In genomic region chr12:28955491-28955890, GRCh38 we compare ENCODE assay signal across 2 cellular contexts.
TF ChIP-seq lines count a peak whose summit lies in the region.

No MANE protein-coding gene starts in this region.

TF ChIP-seq in WTC11, 78 proteins besides CTCF, POLR2A, EP300 and RAD21 (continues in another document):
- TF ChIP-seq, protein P1, sequence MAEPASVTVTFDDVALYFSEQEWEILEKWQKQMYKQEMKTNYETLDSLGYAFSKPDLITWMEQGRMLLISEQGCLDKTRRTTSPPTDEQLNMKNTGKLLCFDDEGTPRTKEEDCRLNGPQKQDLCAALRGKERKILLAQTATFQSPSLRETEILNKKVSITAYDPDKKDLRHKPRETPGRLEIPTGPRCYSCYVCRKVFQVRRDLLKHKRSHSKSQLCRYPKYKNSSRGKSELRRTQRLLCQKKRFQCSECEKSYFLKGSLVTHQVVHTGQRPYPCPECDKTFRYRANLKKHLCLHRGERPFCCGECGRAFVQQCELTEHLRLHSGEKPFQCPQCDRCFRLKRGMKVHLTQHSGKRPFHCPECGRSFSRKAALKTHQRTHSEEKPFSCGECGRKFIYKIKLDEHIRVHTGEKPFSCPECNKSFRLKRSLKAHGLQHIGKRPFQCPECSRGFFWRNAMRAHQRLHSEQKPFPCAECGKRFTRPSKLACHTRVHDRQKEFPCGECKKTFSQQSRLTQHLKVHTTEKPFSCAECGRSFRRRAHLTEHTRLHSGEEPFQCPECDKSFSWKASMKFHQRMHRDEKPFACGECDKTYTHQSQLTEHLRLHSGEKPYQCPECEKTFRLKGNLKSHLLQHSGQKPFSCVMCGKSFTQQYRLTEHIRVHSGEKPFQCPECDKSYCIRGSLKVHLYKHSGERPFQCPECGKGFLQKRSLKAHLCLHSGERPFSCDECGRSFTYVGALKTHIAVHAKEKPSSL (CRISPR knock-in tag; conservative IDR thresholded peaks at IDR 0.05) = no peak
- TF ChIP-seq ZBTB21 (CRISPR knock-in tag; IDR thresholded peaks at IDR 0.05; ENCODE audit: borderline replicate concordance) (no peak), FOXJ3 (CRISPR knock-in tag; IDR thresholded peaks at IDR 0.05; ENCODE audit: borderline replicate concordance) (no peak), MYBL2 (CRISPR knock-in tag; IDR thresholded peaks at IDR 0.05) (no peak), JAZF1 (CRISPR knock-in tag; IDR thresholded peaks at IDR 0.05) (no peak), ZNF138 (CRISPR knock-in tag; conservative IDR thresholded peaks at IDR 0.05) (no peak), NR2C2 (CRISPR knock-in tag; IDR thresholded peaks at IDR 0.05) (no peak), CREM (CRISPR knock-in tag; IDR thresholded peaks at IDR 0.05) (no peak), ZNF532 (CRISPR knock-in tag; IDR thresholded peaks at IDR 0.05; ENCODE audit: borderline replicate concordance) (no peak), ZNF671 (CRISPR knock-in tag; IDR thresholded peaks at IDR 0.05) (no peak)
- TF ChIP-seq, protein P2, sequence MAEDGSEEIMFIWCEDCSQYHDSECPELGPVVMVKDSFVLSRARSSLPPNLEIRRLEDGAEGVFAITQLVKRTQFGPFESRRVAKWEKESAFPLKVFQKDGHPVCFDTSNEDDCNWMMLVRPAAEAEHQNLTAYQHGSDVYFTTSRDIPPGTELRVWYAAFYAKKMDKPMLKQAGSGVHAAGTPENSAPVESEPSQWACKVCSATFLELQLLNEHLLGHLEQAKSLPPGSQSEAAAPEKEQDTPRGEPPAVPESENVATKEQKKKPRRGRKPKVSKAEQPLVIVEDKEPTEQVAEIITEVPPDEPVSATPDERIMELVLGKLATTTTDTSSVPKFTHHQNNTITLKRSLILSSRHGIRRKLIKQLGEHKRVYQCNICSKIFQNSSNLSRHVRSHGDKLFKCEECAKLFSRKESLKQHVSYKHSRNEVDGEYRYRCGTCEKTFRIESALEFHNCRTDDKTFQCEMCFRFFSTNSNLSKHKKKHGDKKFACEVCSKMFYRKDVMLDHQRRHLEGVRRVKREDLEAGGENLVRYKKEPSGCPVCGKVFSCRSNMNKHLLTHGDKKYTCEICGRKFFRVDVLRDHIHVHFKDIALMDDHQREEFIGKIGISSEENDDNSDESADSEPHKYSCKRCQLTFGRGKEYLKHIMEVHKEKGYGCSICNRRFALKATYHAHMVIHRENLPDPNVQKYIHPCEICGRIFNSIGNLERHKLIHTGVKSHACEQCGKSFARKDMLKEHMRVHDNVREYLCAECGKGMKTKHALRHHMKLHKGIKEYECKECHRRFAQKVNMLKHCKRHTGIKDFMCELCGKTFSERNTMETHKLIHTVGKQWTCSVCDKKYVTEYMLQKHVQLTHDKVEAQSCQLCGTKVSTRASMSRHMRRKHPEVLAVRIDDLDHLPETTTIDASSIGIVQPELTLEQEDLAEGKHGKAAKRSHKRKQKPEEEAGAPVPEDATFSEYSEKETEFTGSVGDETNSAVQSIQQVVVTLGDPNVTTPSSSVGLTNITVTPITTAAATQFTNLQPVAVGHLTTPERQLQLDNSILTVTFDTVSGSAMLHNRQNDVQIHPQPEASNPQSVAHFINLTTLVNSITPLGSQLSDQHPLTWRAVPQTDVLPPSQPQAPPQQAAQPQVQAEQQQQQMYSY (CRISPR knock-in tag; IDR thresholded peaks at IDR 0.05) = no peak
- TF ChIP-seq, protein P3, sequence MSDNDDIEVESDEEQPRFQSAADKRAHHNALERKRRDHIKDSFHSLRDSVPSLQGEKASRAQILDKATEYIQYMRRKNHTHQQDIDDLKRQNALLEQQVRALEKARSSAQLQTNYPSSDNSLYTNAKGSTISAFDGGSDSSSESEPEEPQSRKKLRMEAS (CRISPR knock-in tag; IDR thresholded peaks at IDR 0.05) = no peak

TF ChIP-seq in H1, 55 proteins besides CTCF, POLR2A, EP300 and RAD21:
- TF ChIP-seq SP2 (IDR thresholded peaks at IDR 0.05; ENCODE audit: low read length) (no peak), CBX5 (IDR thresholded peaks at IDR 0.05; ENCODE audit: low read depth, low read length) (no peak), CTBP2 (IDR thresholded peaks at IDR 0.05; ENCODE audit: borderline replicate concordance, insufficient read depth, insufficient read length, low read length) (no peak), SP1 (IDR thresholded peaks at IDR 0.05; ENCODE audit: low read depth, low read length) (no peak), CBX8 (IDR thresholded peaks at IDR 0.05; ENCODE audit: borderline replicate concordance, low read depth, low read length) (no peak), SIX5 (IDR thresholded peaks at IDR 0.05; ENCODE audit: low read depth, low read length) (no peak), SIN3A (conservative IDR thresholded peaks at IDR 0.05 in 1 of 2, IDR thresholded peaks at IDR 0.05 in 1 of 2; ENCODE audit: low read depth in 1 of 2, low read length in 2 of 2) (no peak), BACH1 (IDR thresholded peaks at IDR 0.05; ENCODE audit: low read length) (no peak), SUZ12 (IDR thresholded peaks at IDR 0.05; ENCODE audit: low read length) (no peak), CREB1 (IDR thresholded peaks at IDR 0.05) (no peak), POU5F1 (IDR thresholded peaks at IDR 0.05; ENCODE audit: low read depth, low read length) (no peak), SP4 (IDR thresholded peaks at IDR 0.05; ENCODE audit: low read length) (no peak), JUND (IDR thresholded peaks at IDR 0.05; ENCODE audit: low read length) (no peak), CHD1 (IDR thresholded peaks at IDR 0.05; ENCODE audit: low read depth, low read length) (no peak), SIRT6 (IDR thresholded peaks at IDR 0.05; ENCODE audit: low read length) (no peak), NANOG (IDR thresholded peaks at IDR 0.05; ENCODE audit: insufficient read depth, low read depth, low read length, poor library complexity, severe bottlenecking) (no peak), TAF1 (IDR thresholded peaks at IDR 0.05; ENCODE audit: low read depth, low read length) (no peak)
- TF ChIP-seq, protein P4, sequence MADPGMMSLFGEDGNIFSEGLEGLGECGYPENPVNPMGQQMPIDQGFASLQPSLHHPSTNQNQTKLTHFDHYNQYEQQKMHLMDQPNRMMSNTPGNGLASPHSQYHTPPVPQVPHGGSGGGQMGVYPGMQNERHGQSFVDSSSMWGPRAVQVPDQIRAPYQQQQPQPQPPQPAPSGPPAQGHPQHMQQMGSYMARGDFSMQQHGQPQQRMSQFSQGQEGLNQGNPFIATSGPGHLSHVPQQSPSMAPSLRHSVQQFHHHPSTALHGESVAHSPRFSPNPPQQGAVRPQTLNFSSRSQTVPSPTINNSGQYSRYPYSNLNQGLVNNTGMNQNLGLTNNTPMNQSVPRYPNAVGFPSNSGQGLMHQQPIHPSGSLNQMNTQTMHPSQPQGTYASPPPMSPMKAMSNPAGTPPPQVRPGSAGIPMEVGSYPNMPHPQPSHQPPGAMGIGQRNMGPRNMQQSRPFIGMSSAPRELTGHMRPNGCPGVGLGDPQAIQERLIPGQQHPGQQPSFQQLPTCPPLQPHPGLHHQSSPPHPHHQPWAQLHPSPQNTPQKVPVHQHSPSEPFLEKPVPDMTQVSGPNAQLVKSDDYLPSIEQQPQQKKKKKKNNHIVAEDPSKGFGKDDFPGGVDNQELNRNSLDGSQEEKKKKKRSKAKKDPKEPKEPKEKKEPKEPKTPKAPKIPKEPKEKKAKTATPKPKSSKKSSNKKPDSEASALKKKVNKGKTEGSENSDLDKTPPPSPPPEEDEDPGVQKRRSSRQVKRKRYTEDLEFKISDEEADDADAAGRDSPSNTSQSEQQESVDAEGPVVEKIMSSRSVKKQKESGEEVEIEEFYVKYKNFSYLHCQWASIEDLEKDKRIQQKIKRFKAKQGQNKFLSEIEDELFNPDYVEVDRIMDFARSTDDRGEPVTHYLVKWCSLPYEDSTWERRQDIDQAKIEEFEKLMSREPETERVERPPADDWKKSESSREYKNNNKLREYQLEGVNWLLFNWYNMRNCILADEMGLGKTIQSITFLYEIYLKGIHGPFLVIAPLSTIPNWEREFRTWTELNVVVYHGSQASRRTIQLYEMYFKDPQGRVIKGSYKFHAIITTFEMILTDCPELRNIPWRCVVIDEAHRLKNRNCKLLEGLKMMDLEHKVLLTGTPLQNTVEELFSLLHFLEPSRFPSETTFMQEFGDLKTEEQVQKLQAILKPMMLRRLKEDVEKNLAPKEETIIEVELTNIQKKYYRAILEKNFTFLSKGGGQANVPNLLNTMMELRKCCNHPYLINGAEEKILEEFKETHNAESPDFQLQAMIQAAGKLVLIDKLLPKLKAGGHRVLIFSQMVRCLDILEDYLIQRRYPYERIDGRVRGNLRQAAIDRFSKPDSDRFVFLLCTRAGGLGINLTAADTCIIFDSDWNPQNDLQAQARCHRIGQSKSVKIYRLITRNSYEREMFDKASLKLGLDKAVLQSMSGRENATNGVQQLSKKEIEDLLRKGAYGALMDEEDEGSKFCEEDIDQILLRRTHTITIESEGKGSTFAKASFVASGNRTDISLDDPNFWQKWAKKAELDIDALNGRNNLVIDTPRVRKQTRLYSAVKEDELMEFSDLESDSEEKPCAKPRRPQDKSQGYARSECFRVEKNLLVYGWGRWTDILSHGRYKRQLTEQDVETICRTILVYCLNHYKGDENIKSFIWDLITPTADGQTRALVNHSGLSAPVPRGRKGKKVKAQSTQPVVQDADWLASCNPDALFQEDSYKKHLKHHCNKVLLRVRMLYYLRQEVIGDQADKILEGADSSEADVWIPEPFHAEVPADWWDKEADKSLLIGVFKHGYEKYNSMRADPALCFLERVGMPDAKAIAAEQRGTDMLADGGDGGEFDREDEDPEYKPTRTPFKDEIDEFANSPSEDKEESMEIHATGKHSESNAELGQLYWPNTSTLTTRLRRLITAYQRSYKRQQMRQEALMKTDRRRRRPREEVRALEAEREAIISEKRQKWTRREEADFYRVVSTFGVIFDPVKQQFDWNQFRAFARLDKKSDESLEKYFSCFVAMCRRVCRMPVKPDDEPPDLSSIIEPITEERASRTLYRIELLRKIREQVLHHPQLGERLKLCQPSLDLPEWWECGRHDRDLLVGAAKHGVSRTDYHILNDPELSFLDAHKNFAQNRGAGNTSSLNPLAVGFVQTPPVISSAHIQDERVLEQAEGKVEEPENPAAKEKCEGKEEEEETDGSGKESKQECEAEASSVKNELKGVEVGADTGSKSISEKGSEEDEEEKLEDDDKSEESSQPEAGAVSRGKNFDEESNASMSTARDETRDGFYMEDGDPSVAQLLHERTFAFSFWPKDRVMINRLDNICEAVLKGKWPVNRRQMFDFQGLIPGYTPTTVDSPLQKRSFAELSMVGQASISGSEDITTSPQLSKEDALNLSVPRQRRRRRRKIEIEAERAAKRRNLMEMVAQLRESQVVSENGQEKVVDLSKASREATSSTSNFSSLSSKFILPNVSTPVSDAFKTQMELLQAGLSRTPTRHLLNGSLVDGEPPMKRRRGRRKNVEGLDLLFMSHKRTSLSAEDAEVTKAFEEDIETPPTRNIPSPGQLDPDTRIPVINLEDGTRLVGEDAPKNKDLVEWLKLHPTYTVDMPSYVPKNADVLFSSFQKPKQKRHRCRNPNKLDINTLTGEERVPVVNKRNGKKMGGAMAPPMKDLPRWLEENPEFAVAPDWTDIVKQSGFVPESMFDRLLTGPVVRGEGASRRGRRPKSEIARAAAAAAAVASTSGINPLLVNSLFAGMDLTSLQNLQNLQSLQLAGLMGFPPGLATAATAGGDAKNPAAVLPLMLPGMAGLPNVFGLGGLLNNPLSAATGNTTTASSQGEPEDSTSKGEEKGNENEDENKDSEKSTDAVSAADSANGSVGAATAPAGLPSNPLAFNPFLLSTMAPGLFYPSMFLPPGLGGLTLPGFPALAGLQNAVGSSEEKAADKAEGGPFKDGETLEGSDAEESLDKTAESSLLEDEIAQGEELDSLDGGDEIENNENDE (IDR thresholded peaks at IDR 0.05; ENCODE audit: insufficient replicate concordance, low read length) = no peak
